ENCODE assay signal across 8 cellular contexts in the genomic region with DNA sequence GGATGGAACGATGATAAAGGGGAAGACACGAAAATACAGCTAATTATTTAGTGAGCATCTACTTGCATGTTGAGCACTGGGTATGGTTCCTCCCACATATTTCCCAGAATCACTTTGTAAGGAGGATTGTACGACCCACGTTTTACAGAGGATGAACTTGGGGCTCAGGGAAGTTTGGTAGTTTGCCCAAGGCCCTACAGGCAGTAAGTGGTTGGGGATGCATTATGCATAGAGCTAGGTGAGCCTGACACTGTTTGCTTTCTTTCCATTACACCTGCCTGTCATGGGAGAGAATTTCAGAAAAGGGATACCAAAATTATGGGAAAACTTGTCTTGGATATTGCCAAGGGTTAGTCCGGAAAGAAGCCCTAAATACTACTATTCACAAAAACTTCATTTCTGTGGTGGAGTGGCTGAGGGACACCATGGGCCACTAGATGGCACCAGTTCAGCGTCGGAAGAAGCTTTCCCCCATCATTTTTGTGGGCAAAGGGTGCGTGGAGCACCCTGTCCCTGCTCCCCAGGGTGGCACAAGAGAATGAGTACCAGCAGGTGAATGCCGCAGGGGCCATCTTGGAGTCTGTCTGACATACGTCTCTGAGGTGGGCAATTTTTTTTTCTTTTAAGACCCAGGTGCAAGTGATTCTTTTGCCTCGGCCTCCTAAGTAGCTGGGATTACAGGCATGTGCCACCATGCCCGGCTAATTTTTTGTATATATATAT. TPM values are rescaled to one million over a fixed set of nuclear protein-coding genes. Genes with fewer than 3 reads are reported as not detected.
DNase-seq lines count a peak whose midpoint lies in the region; ATAC-seq and TF ChIP-seq lines count a peak whose summit lies in the region.

No MANE protein-coding gene starts in this region.

- no peak overlapping the region for H3K27ac ChIP-seq in lung (ENCODE audit: low read depth in 1 of 2, low read length in 1 of 2)

- WGBS in lung, 2 donors, result 43 to 44% methylated on average over 12 of the region's 12 CpGs

- no peaks in the 10 kb centered on the region for H3K9me3 Mint-ChIP-seq in chondrocyte (ENCODE audit: low read depth)

- peak; percentile 52 for ATAC-seq in GM18868 (IDR thresholded peaks at IDR 0.05; ENCODE audit: unreplicated experiment)
- peak; percentile 51 to 55 for ATAC-seq in activated CD4-positive, CD25-positive, alpha-beta regulatory T cell treated with anti-CD3 and anti-CD28 coated beads, Interleukin-2, amount 50 U/mL, for 24 hours
- ATAC-seq in lung (ENCODE audit: insufficient read depth, low FRiP score), result peak; percentile 58
- no peak for ATAC-seq in GM19397 (IDR thresholded peaks at IDR 0.05; ENCODE audit: unreplicated experiment)

- peak; percentile 97 for TF ChIP-seq CTCF in chondrocyte (IDR thresholded peaks at IDR 0.05)
- peak; percentile 71 for TF ChIP-seq CTCF in lung (IDR thresholded peaks at IDR 0.05; ENCODE audit: control extremely low read depth, extremely low read depth)

- no peaks in the 10 kb centered on the region for H3K36me3 ChIP-seq in lung (ENCODE audit: control insufficient read depth in 2 of 2, insufficient read depth in 2 of 2, low read length in 2 of 2)

- no peaks in the 10 kb centered on the region for H3K9me3 ChIP-seq in lung (ENCODE audit: control insufficient read depth in 2 of 2, insufficient read depth in 1 of 2, low read length in 1 of 2)

- H3K27ac Mint-ChIP-seq in chondrocyte (ENCODE audit: unreplicated experiment), result no peak overlapping the region

- DNase-seq in A172 (ENCODE audit: low spot score) (peak; percentile 49), NCI-H2171 treated with DMSO at 0.1 percent for 48 hours (lab: John Stamatoyannopoulos, UW) (peak; percentile 92), chondrocyte (ENCODE audit: low spot score) (no peak), lung (ENCODE audit: low spot score) (peak; percentile 43)
- peak; percentile 17 to 23 for DNase-seq in stimulated activated CD8-positive, alpha-beta memory T cell treated with anti-CD3 and anti-CD28 coated beads, Interleukin-7, amount 100 ng/mL, for 4 hours (ENCODE audit: low read depth in 2 of 2)

- no peak overlapping the region for H3K4me3 Mint-ChIP-seq in chondrocyte (ENCODE audit: unreplicated experiment)

- no peaks in the 10 kb centered on the region for H3K4me1 ChIP-seq in lung (ENCODE audit: control insufficient read depth in 2 of 2, insufficient read depth in 2 of 2, low read length in 2 of 2)

- no peaks in the 10 kb centered on the region for H3K4me1 Mint-ChIP-seq in chondrocyte (ENCODE audit: low read depth)

- no peaks in the 10 kb centered on the region for H3K27me3 ChIP-seq in lung (ENCODE audit: control insufficient read depth, insufficient read depth)

- no peak overlapping the region for H3K4me3 ChIP-seq in lung

- H3K27me3 Mint-ChIP-seq in chondrocyte (ENCODE audit: low read depth), result peaks cover 15% of the 10 kb centered on the region

- H3K36me3 Mint-ChIP-seq in chondrocyte (ENCODE audit: low read depth), result no peaks in the 10 kb centered on the region

RNA-seq across cellular contexts. Expression of a gene that starts 18.3 kb away (rescaled TPM):
- 1,215 and 1,245 TPM in 2 replicates for total RNA-seq in A172 (2014; rRNA removed; shearing (Covaris generic))
- total RNA-seq in chondrocyte (996 to 1,053 TPM (median 1,051 TPM) in 3 replicates), lung (1,000 to 10,000 TPM; 1,164 to 1,344 TPM)
- polyA plus RNA-seq in lung, result 1,000 to 10,000 TPM; 2,026 to 3,280 TPM

RNA-seq across cellular contexts. Expression of a gene that starts 23.5 kb away (rescaled TPM):
- 37.5 and 54.1 TPM in 2 replicates for total RNA-seq in A172 (2014; rRNA removed; shearing (Covaris generic))
- total RNA-seq in chondrocyte (48.6 to 52.7 TPM (median 48.7 TPM) in 3 replicates), lung (10 to 100 TPM; 50.9 to 58.0 TPM)
- 10 to 100 TPM; 77.4 to 81.7 TPM for polyA plus RNA-seq in lung

RNA-seq across cellular contexts. Expression of a gene that starts 50.1 kb away (rescaled TPM):
- 16.7 and 23.6 TPM in 2 replicates for total RNA-seq in A172 (2014; rRNA removed; shearing (Covaris generic))
- total RNA-seq in chondrocyte, result 62.8 to 82.3 TPM (median 75.0 TPM) in 3 replicates
- 10 to 100 TPM; 59.4 to 94.2 TPM for total RNA-seq in lung
- polyA plus RNA-seq in lung, result 10 to 100 TPM; 15.6 to 17.2 TPM

RNA-seq across cellular contexts. Expression of a gene that starts 51.3 kb away (rescaled TPM):
- 3.2 and 3.7 TPM in 2 replicates for total RNA-seq in A172 (2014; rRNA removed; shearing (Covaris generic))
- total RNA-seq in chondrocyte (0.34 to 1.5 TPM (median 1.4 TPM) in 3 replicates), lung (10 to 100 TPM in 1 of 2 donors, 1 to 10 TPM in 1; 6.9 to 12.5 TPM)
- polyA plus RNA-seq in lung, result 10 to 100 TPM in 1 of 2 donors, 1 to 10 TPM in 1; 3.7 to 93.9 TPM
